ENCODE assay signal across 9 cellular contexts in genomic region chr3:138328341-138328740, GRCh38. TPM values are rescaled to one million over a fixed set of nuclear protein-coding genes. Genes with fewer than 3 reads are reported as not detected.
DNase-seq lines count a peak whose midpoint lies in the region; ATAC-seq and TF ChIP-seq lines count a peak whose summit lies in the region.
"Had no signal": no experiment of that assay in that cellular context is flagged by ENCODE, and none has a peak within 500 bp of the region (broad histone marks: within the 10 kb centered on the region; RNA-seq: fewer than 3 reads in every experiment).

No MANE protein-coding gene starts in this region.

- H3K9me3 Mint-ChIP-seq in stimulated activated naive B cell treated with anti-CD40 and anti-IgM and Interleukin-4, amounts not matched to agents 10 μg/mL and 1 μg/mL and 100 μg/mL, for 72 hours, result no peaks in the 10 kb centered on the region

- H3K27me3 ChIP-seq in dorsolateral prefrontal cortex, result no peaks in the 10 kb centered on the region

- H3K27me3 Mint-ChIP-seq in stimulated activated naive B cell treated with anti-CD40 and anti-IgM and Interleukin-4, amounts not matched to agents 10 μg/mL and 1 μg/mL and 100 μg/mL, for 72 hours, result peaks cover 29 to 49% of the 10 kb centered on the region in 2 donors

- H3K4me1 Mint-ChIP-seq in stimulated activated naive B cell treated with anti-CD40 and anti-IgM and Interleukin-4, amounts not matched to agents 10 μg/mL and 1 μg/mL and 100 μg/mL, for 72 hours, result peaks cover 11 to 27% of the 10 kb centered on the region in 2 donors

- peak; percentile 11 for DNase-seq in activated CD8-positive, alpha-beta memory T cell treated with anti-CD3 and anti-CD28 coated beads for 24 hours
- no peak for DNase-seq in activated CD8-positive, alpha-beta memory T cell treated with anti-CD3 and anti-CD28 coated beads, Interleukin-2, amount 50 U/mL, for 4 hours
- DNase-seq in NCI-H2227 (lab: John Stamatoyannopoulos, UW; ENCODE audit: unreplicated experiment) (peak; percentile 4), dorsolateral prefrontal cortex (no peak), retina (peak; percentile 24), NCI-H1694 (lab: John Stamatoyannopoulos, UW) (no peak), cortex of kidney (lab: John Stamatoyannopoulos, UW) (no peak)
- DNase-seq in stimulated activated naive B cell treated with anti-CD40 and anti-IgM and Interleukin-4, amounts not matched to agents 10 μg/mL and 1 μg/mL and 100 μg/mL, for 72 hours, result no peak
- DNase-seq: NCI-H2081 treated with DMSO at 0.1 percent for 48 hours had no signal

- intact Hi-C loops in dorsolateral prefrontal cortex (cut with DNase I), result no loop called here

- no peak for ATAC-seq in stimulated activated naive B cell treated with anti-CD40 and anti-IgM and Interleukin-4, amounts not matched to agents 10 μg/mL and 1 μg/mL and 100 μg/mL, for 72 hours (replicated peaks)

- no peaks in the 10 kb centered on the region for H3K36me3 Mint-ChIP-seq in stimulated activated naive B cell treated with anti-CD40 and anti-IgM and Interleukin-4, amounts not matched to agents 10 μg/mL and 1 μg/mL and 100 μg/mL, for 72 hours

- H3K27ac Mint-ChIP-seq in stimulated activated naive B cell treated with anti-CD40 and anti-IgM and Interleukin-4, amounts not matched to agents 10 μg/mL and 1 μg/mL and 100 μg/mL, for 72 hours, result no peak overlapping the region

- H3K4me3 Mint-ChIP-seq in stimulated activated naive B cell treated with anti-CD40 and anti-IgM and Interleukin-4, amounts not matched to agents 10 μg/mL and 1 μg/mL and 100 μg/mL, for 72 hours, result no peak overlapping the region

- peak overlapping the region in 22 of 59 donors; percentile 7 to 94 (median 87) for H3K27ac ChIP-seq in dorsolateral prefrontal cortex

- TF ChIP-seq CTCF in dorsolateral prefrontal cortex (IDR thresholded peaks at IDR 0.05 in 54 of 56, conservative IDR thresholded peaks at IDR 0.05 in 2 of 56; ENCODE audit: low read depth in 1 of 56, partially characterized antibody in 56 of 56), result peak in 22 of 56 donors; percentile 4 to 37 (median 19)

- H3K4me3 ChIP-seq in dorsolateral prefrontal cortex, result peak overlapping the region in 58 of 59 donors; percentile 59 to 94 (median 81)

RNA-seq across cellular contexts. Expression of gene NME9, which starts 1.3 kb away (rescaled TPM):
- total RNA-seq in dorsolateral prefrontal cortex, result 10 to 100 TPM in 117 of 120 experiments, 1 to 10 TPM in 3; 7.8 to 32.2 (median 17.3) TPM

RNA-seq across cellular contexts. Expression of gene MRAS, which starts 20.0 kb away (rescaled TPM):
- total RNA-seq in dorsolateral prefrontal cortex, result 100 to 1,000 TPM in 118 of 120 experiments, 10 to 100 TPM in 2; 92.4 to 559 (median 198) TPM

Comparison
In these comparisons a context has a peak if more than half of its experiments do, and no peak if none do; other contexts are left out.
1. DNase-seq: peak in activated CD8-positive, alpha-beta memory T cell treated with anti-CD3 and anti-CD28 coated beads for 24 hours (single experiment), NCI-H2227 (single experiment) and retina (single experiment); none in activated CD8-positive, alpha-beta memory T cell treated with anti-CD3 and anti-CD28 coated beads, Interleukin-2, amount 50 U/mL, for 4 hours (single experiment), dorsolateral prefrontal cortex (0 of 10), NCI-H1694 (single experiment), stimulated activated naive B cell treated with anti-CD40 and anti-IgM and Interleukin-4, amounts not matched to agents 10 μg/mL and 1 μg/mL and 100 μg/mL, for 72 hours (single experiment) and cortex of kidney (single experiment).